Comparison of ENCODE assay signal across 1 cellular context in genomic region chr1:25382543-25382942, GRCh38. TPM values are rescaled to one million over a fixed set of nuclear protein-coding genes. Genes with fewer than 3 reads are reported as not detected.
"Had no signal": no experiment of that assay in that cellular context is flagged by ENCODE, and none has a peak within 500 bp of the region (broad histone marks: within the 10 kb centered on the region; RNA-seq: fewer than 3 reads in every experiment).

No MANE protein-coding gene starts in this region.

RNA-seq across cellular contexts. Expression of gene RHCE, which starts 38.1 kb away (rescaled TPM):
- total RNA-seq: HepG2 had no signal
